ENCODE assay signal across 9 cellular contexts in the genomic region with DNA sequence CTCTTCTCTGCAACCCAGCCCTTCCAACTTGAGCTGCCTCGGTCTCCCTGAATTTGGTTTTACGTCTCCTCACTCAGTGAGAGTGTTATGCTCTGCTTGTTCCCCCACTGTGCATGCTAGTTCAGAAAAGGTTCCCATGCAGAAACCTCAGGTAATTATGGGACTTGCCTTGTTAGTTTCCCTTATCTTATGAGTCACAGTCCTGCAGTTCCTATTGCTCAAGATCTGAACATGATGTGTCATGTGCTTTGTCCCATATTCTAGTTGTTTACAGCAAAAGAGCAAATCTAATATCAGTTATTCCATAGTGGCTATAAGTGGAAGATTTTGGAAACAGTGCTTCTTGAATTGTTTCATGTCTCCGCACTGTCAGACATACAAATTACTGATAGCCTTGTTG.
A peak's percentile ranks its signal among the peaks of the same experiment; 100 is the strongest.
DNase-seq lines count a peak whose midpoint lies in the region; ATAC-seq, FAIRE-seq and TF ChIP-seq lines count a peak whose summit lies in the region.
"Had no signal": no experiment of that assay in that cellular context is flagged by ENCODE, and none has a peak within 500 bp of the region (broad histone marks: within the 10 kb centered on the region; RNA-seq: fewer than 3 reads in every experiment).

No MANE protein-coding gene starts in this region.

- no peak for TF ChIP-seq CTCF in foreskin keratinocyte (conservative IDR thresholded peaks at IDR 0.05)
- no peak for TF ChIP-seq CTCF in tibial nerve (IDR thresholded peaks at IDR 0.05)
- TF ChIP-seq CTCF in lower lobe of right lung (IDR thresholded peaks at IDR 0.05): no peak

- TF ChIP-seq POLR2A in GM12891 (IDR thresholded peaks at IDR 0.05; ENCODE audit: low read depth, low read length): no peak
- TF ChIP-seq POLR2A in tibial nerve (IDR thresholded peaks at IDR 0.05): no peak

- H3K4me1 ChIP-seq in foreskin keratinocyte (peaks cover 12% of the 10 kb centered on the region), tibial nerve (peaks cover 0 to 5% (median 0%) of the 10 kb centered on the region in 4 donors), lower lobe of right lung (no peaks in the 10 kb centered on the region)

- peak; percentile 94 for ATAC-seq in foreskin keratinocyte
- no peak for ATAC-seq in lower lobe of right lung

- WGBS in tibial nerve, 2 donors: 95 to 99% methylated on average over 3 of the region's 3 CpGs

- intact Hi-C loops in lower lobe of right lung (cut with DNase I): no loop called here

- FAIRE-seq in GM12891 (lab: Jason Lieb, UNC): peak; percentile 26

- H3K36me3 ChIP-seq in tibial nerve: no peaks in the 10 kb centered on the region
- H3K36me3 ChIP-seq in lower lobe of right lung: no peaks in the 10 kb centered on the region

- DNase-seq in GM12891 (ENCODE audit: insufficient read length, low spot score) (no peak), H4 (ENCODE audit: low spot score) (peak; percentile 76), M059J (ENCODE audit: low read depth) (peak; percentile 83), foreskin keratinocyte (peak; percentile 67 to 84), tibial nerve (ENCODE audit: low spot score in 2 of 2) (no peak), lower lobe of right lung (no peak), putamen (ENCODE audit: low spot score) (no peak)
- no peak for DNase-seq in activated CD4-positive, CD25-positive, alpha-beta regulatory T cell (lab: John Stamatoyannopoulos, UW)
- DNase-seq: naive B cell had no signal

- H3K27ac ChIP-seq in foreskin keratinocyte (peak overlapping the region; percentile 86), tibial nerve (no peak overlapping the region), lower lobe of right lung (no peak overlapping the region)

- TF ChIP-seq EP300 in tibial nerve (IDR thresholded peaks at IDR 0.05): no peak

- H3K9me3 ChIP-seq in tibial nerve (no peaks in the 10 kb centered on the region), lower lobe of right lung (no peaks in the 10 kb centered on the region)

- H3K27me3 ChIP-seq in foreskin keratinocyte (no peaks in the 10 kb centered on the region), tibial nerve (no peaks in the 10 kb centered on the region), lower lobe of right lung (ENCODE audit: low read depth) (no peaks in the 10 kb centered on the region)

- H3K4me3 ChIP-seq in tibial nerve: no peak overlapping the region
- no peak overlapping the region for H3K4me3 ChIP-seq in lower lobe of right lung

TF ChIP-seq in GM12891, 5 proteins besides CTCF, POLR2A, EP300 and RAD21:
- TF ChIP-seq POLR2AphosphoS5 (IDR thresholded peaks at IDR 0.05; ENCODE audit: low read depth, low read length) (no peak), SPI1 (IDR thresholded peaks at IDR 0.05; ENCODE audit: low read depth, low read length) (peak; percentile 45; the same call in 1 of the 2 replicates)

Comparison
In these comparisons a context has a peak if more than half of its experiments do, and no peak if none do; other contexts are left out.
1. DNase-seq: peak in H4 (single experiment), M059J (single experiment) and foreskin keratinocyte (2 of 2); none in GM12891 (single experiment), tibial nerve (0 of 2), lower lobe of right lung (single experiment), activated CD4-positive, CD25-positive, alpha-beta regulatory T cell (0 of 4) and putamen (single experiment).